35 cellular contexts compared by ENCODE assay signal in genomic region chr19:40550951-40551350, GRCh38.
"Had no signal": no experiment of that assay in that cellular context is flagged by ENCODE, and none has a peak within 500 bp of the region (broad histone marks: within the 10 kb centered on the region; RNA-seq: fewer than 3 reads in every experiment).

No MANE protein-coding gene starts in this region.

- H3K4me1 ChIP-seq: ascending aorta had no signal

- FAIRE-seq: TTC549 had no signal

- H3K9me3 Mint-ChIP-seq: activated naive CD4-positive, alpha-beta T cell treated with anti-CD3 and anti-CD28 coated beads, Interleukin-2, amount 50 U/mL, for 24 hours; activated naive CD8-positive, alpha-beta T cell treated with anti-CD3 and anti-CD28 coated beads, Interleukin-2, amount 10 ng/mL, durations not matched to agents 7 days and 5 days; activated naive CD8-positive, alpha-beta T cell treated with anti-CD3 and anti-CD28 coated beads, Interleukin-2, amount 50 U/mL, for 24 hours; T-helper 1 cell treated with Interleukin-12 subunit alpha and Interleukin-12 subunit beta and Interleukin-4 antibody, amounts not matched to agents 30 μg/mL and 1 μg/mL, for 36 hours had no signal

- H3K36me3 Mint-ChIP-seq: activated naive CD4-positive, alpha-beta T cell treated with anti-CD3 and anti-CD28 coated beads, Interleukin-2, amount 10 ng/mL, durations not matched to agents 7 days and 5 days; activated naive CD8-positive, alpha-beta T cell; activated naive CD8-positive, alpha-beta T cell treated with anti-CD3 and anti-CD28 coated beads, Interleukin-2, amount 10 ng/mL, durations not matched to agents 7 days and 5 days had no signal

- H3K27me3 ChIP-seq: ascending aorta had no signal

- H3K9me3 ChIP-seq: ascending aorta had no signal

- H3K4me3 Mint-ChIP-seq: activated CD4-positive, alpha-beta memory T cell treated with anti-CD3 and anti-CD28 coated beads, Interleukin-2, amount 10 ng/mL, durations not matched to agents 7 days and 5 days; activated CD4-positive, alpha-beta T cell treated with anti-CD3 and anti-CD28 coated beads for 36 hours; activated CD4-positive, alpha-beta T cell treated with anti-CD3 and anti-CD28 coated beads, Interleukin-2, amount 10 ng/mL, durations not matched to agents 7 days and 5 days; activated CD8-positive, alpha-beta memory T cell treated with anti-CD3 and anti-CD28 coated beads, Interleukin-2, amount 10 ng/mL, durations not matched to agents 7 days and 5 days; activated CD8-positive, alpha-beta T cell treated with anti-CD3 and anti-CD28 coated beads, Interleukin-2, amount 10 ng/mL, durations not matched to agents 7 days and 5 days; activated naive CD4-positive, alpha-beta T cell treated with anti-CD3 and anti-CD28 coated beads, Interleukin-2, amount 10 ng/mL, durations not matched to agents 7 days and 5 days; activated naive CD4-positive, alpha-beta T cell treated with anti-CD3 and anti-CD28 coated beads, Interleukin-2, amount 50 U/mL, for 24 hours; activated naive CD8-positive, alpha-beta T cell; activated naive CD8-positive, alpha-beta T cell treated with anti-CD3 and anti-CD28 coated beads, Interleukin-2, amount 10 ng/mL, durations not matched to agents 7 days and 5 days; activated naive CD8-positive, alpha-beta T cell treated with anti-CD3 and anti-CD28 coated beads, Interleukin-2, amount 50 U/mL, for 24 hours; activated T-cell treated with anti-CD3 and anti-CD28 coated beads, Interleukin-2, amount 50 U/mL, for 24 hours; brain; T-helper 1 cell treated with Interleukin-12 subunit alpha and Interleukin-12 subunit beta and Interleukin-4 antibody, amounts not matched to agents 30 μg/mL and 1 μg/mL, for 36 hours; T-helper 2 cell treated with Interferon-gamma antibody and Interleukin-4, amounts not matched to agents 5 μg/mL and 100 μg/mL, for 36 hours; WTC11 had no signal

- ATAC-seq: activated CD4-positive, alpha-beta T cell treated with anti-CD3 and anti-CD28 coated beads for 36 hours; activated CD4-positive, CD25-positive, alpha-beta regulatory T cell treated with anti-CD3 and anti-CD28 coated beads, Interleukin-2, amount 50 U/mL, for 24 hours; activated CD8-positive, alpha-beta memory T cell treated with anti-CD3 and anti-CD28 coated beads, Interleukin-2, amount 10 ng/mL, durations not matched to agents 7 days and 5 days; activated CD8-positive, alpha-beta T cell treated with anti-CD3 and anti-CD28 coated beads, Interleukin-2, amount 10 ng/mL, durations not matched to agents 7 days and 5 days; activated naive CD8-positive, alpha-beta T cell treated with anti-CD3 and anti-CD28 coated beads, Interleukin-2, amount 50 U/mL, for 24 hours; WTC11 had no signal

- H3K4me3 ChIP-seq: ascending aorta had no signal

- H3K27ac ChIP-seq: ascending aorta, WERI-Rb-1 had no signal

- H3K27ac Mint-ChIP-seq: activated CD4-positive, alpha-beta memory T cell treated with anti-CD3 and anti-CD28 coated beads, Interleukin-2, amount 10 ng/mL, durations not matched to agents 7 days and 5 days; activated CD4-positive, alpha-beta T cell treated with anti-CD3 and anti-CD28 coated beads for 36 hours; activated CD4-positive, alpha-beta T cell treated with anti-CD3 and anti-CD28 coated beads, Interleukin-2, amount 10 ng/mL, durations not matched to agents 7 days and 5 days; activated CD8-positive, alpha-beta memory T cell treated with anti-CD3 and anti-CD28 coated beads, Interleukin-2, amount 10 ng/mL, durations not matched to agents 7 days and 5 days; activated CD8-positive, alpha-beta T cell treated with anti-CD3 and anti-CD28 coated beads, Interleukin-2, amount 10 ng/mL, durations not matched to agents 7 days and 5 days; activated naive CD4-positive, alpha-beta T cell treated with anti-CD3 and anti-CD28 coated beads, Interleukin-2, amount 10 ng/mL, durations not matched to agents 7 days and 5 days; activated naive CD4-positive, alpha-beta T cell treated with anti-CD3 and anti-CD28 coated beads, Interleukin-2, amount 50 U/mL, for 24 hours; activated naive CD8-positive, alpha-beta T cell; activated naive CD8-positive, alpha-beta T cell treated with anti-CD3 and anti-CD28 coated beads, Interleukin-2, amount 10 ng/mL, durations not matched to agents 7 days and 5 days; activated naive CD8-positive, alpha-beta T cell treated with anti-CD3 and anti-CD28 coated beads, Interleukin-2, amount 50 U/mL, for 24 hours; activated T-cell treated with anti-CD3 and anti-CD28 coated beads, Interleukin-2, amount 50 U/mL, for 24 hours; activated T-helper 2 cell treated with anti-CD3 and anti-CD28 coated beads, Interferon-gamma antibody, Interleukin-2, Interleukin-4, amounts not matched to agents 10 μg/mL and 5 μg/mL and 100 μg/mL, durations not matched to agents 14 hours and 24 hours and 36 hours; brain; T-helper 1 cell treated with Interleukin-12 subunit alpha and Interleukin-12 subunit beta and Interleukin-4 antibody, amounts not matched to agents 30 μg/mL and 1 μg/mL, for 36 hours; T-helper 2 cell treated with Interferon-gamma antibody and Interleukin-4, amounts not matched to agents 5 μg/mL and 100 μg/mL, for 36 hours; WTC11 had no signal

- DNase-seq: activated CD4-positive, alpha-beta memory T cell treated with anti-CD3 and anti-CD28 coated beads, Interleukin-2, amount 10 ng/mL, durations not matched to agents 7 days and 5 days; activated CD4-positive, alpha-beta T cell treated with anti-CD3 and anti-CD28 coated beads for 1 hour; activated CD4-positive, alpha-beta T cell treated with anti-CD3 and anti-CD28 coated beads for 36 hours; activated CD4-positive, alpha-beta T cell treated with anti-CD3 and anti-CD28 coated beads for 48 hours; activated CD4-positive, alpha-beta T cell treated with anti-CD3 and anti-CD28 coated beads, Interleukin-2, amount 10 ng/mL, durations not matched to agents 7 days and 5 days; activated CD4-positive, alpha-beta T cell treated with anti-CD3 and anti-CD28 coated beads, Interleukin-2, amount 50 U/mL, for 48 hours; activated CD4-positive, CD25-positive, alpha-beta regulatory T cell; activated CD8-positive, alpha-beta memory T cell treated with anti-CD3 and anti-CD28 coated beads for 24 hours; activated CD8-positive, alpha-beta memory T cell treated with anti-CD3 and anti-CD28 coated beads, Interleukin-2, amount 10 ng/mL, durations not matched to agents 7 days and 5 days; activated CD8-positive, alpha-beta memory T cell treated with anti-CD3 and anti-CD28 coated beads, Interleukin-2, amount 50 U/mL, for 48 hours; activated CD8-positive, alpha-beta T cell treated with anti-CD3 and anti-CD28 coated beads, Interleukin-2, amount 10 ng/mL, durations not matched to agents 7 days and 5 days; activated effector memory CD4-positive, alpha-beta T cell treated with Interleukin-2 at 50 U/mL for 16 hours; activated gamma-delta T cell; activated naive CD4-positive, alpha-beta T cell treated with anti-CD3 and anti-CD28 coated beads, Interleukin-2, amount 10 ng/mL, durations not matched to agents 7 days and 5 days; activated naive CD4-positive, alpha-beta T cell treated with Interleukin-2 at 50 U/mL for 16 hours; activated naive CD8-positive, alpha-beta T cell treated with anti-CD3 and anti-CD28 coated beads, Interleukin-2, amount 10 ng/mL, durations not matched to agents 7 days and 5 days; activated naive CD8-positive, alpha-beta T cell treated with anti-CD3 and anti-CD28 coated beads, Interleukin-2, amount 50 U/mL, for 24 hours; activated T-cell treated with anti-CD3 and anti-CD28 coated beads, Interleukin-2, amount 50 U/mL, for 24 hours; activated T-cell treated with anti-CD3 and anti-CD28 coated beads, Interleukin-2, amount 50 U/mL, for 48 hours; amygdala; anterior cingulate cortex; central memory CD4-positive, alpha-beta T cell; T-helper 2 cell; T-helper 9 cell; WERI-Rb-1 had no signal

- H3K36me3 ChIP-seq: ascending aorta had no signal
